ENCODE assay signal across 19 cellular contexts in genomic region chr12:52248541-52249035, GRCh38. TPM values are rescaled to one million over a fixed set of nuclear protein-coding genes. Genes with fewer than 3 reads are reported as not detected.
DNase-seq lines count a peak whose midpoint lies in the region; ATAC-seq and TF ChIP-seq lines count a peak whose summit lies in the region.
"Had no signal": no experiment of that assay in that cellular context is flagged by ENCODE, and none has a peak within 500 bp of the region (broad histone marks: within the 10 kb centered on the region; RNA-seq: fewer than 3 reads in every experiment).

No MANE protein-coding gene starts in this region.

- H3K4me2 ChIP-seq in osteoblast (ENCODE audit: insufficient read depth, low read length) = no peak overlapping the region

- DNase-seq in activated naive CD8-positive, alpha-beta T cell treated with anti-CD3 and anti-CD28 coated beads, Interleukin-2, amount 10 ng/mL, durations not matched to agents 7 days and 5 days = no peak
- DNase-seq in activated naive CD8-positive, alpha-beta T cell treated with anti-CD3 and anti-CD28 coated beads, Interleukin-2, amount 50 U/mL, for 24 hours = no peak
- DNase-seq in endodermal cell (peak; percentile 47), osteoblast (ENCODE audit: insufficient read length, low spot score, missing footprints) (peak; percentile 93), aorta (no peak), cerebellar nuclear complex (lab: John Stamatoyannopoulos, UW) (no peak)
- DNase-seq: activated T-cell treated with anti-CD3 and anti-CD28 coated beads for 4 hours; colonic mucosa; GDM1; kidney glomerular epithelial cell; natural killer cell; NCI-H1436 treated with DMSO at 0.1 percent for 48 hours; NCI-H345; stimulated activated CD4-positive, alpha-beta T cell treated with anti-CD3 and anti-CD28 coated beads, Interleukin-4, amount 100 ng/mL, for 24 hours had no signal

- no peaks in the 10 kb centered on the region for H3K9me3 ChIP-seq in endodermal cell (ENCODE audit: control insufficient read depth, low read length)
- H3K9me3 ChIP-seq in osteoblast (ENCODE audit: low read depth, low read length) = no peaks in the 10 kb centered on the region
- H3K9me3 ChIP-seq in aorta (ENCODE audit: control insufficient read depth, low read length) = no peaks in the 10 kb centered on the region
- H3K9me3 ChIP-seq: colonic mucosa, heart left ventricle had no signal

- H2AFZ ChIP-seq in osteoblast (ENCODE audit: low read length) = peak overlapping the region; percentile 28

- no peaks in the 10 kb centered on the region for H4K20me1 ChIP-seq in osteoblast (ENCODE audit: insufficient read depth, low read length)

- H3K27ac ChIP-seq in endodermal cell (ENCODE audit: low read depth, low read length) (no peak overlapping the region), osteoblast (ENCODE audit: low read depth, low read length) (no peak overlapping the region), aorta (ENCODE audit: low read depth in 1 of 2, low read length in 2 of 2) (peak overlapping the region; percentile 16 to 73)
- H3K27ac ChIP-seq: colonic mucosa had no signal

- no peak overlapping the region for H3K4me3 Mint-ChIP-seq in activated naive CD8-positive, alpha-beta T cell treated with anti-CD3 and anti-CD28 coated beads, Interleukin-2, amount 10 ng/mL, durations not matched to agents 7 days and 5 days
- no peak overlapping the region for H3K4me3 Mint-ChIP-seq in activated naive CD8-positive, alpha-beta T cell treated with anti-CD3 and anti-CD28 coated beads, Interleukin-2, amount 50 U/mL, for 24 hours
- H3K4me3 Mint-ChIP-seq in endodermal cell = no peak overlapping the region
- H3K4me3 Mint-ChIP-seq: IgD-negative memory B cell, natural killer cell had no signal

- H3K36me3 Mint-ChIP-seq in activated naive CD8-positive, alpha-beta T cell treated with anti-CD3 and anti-CD28 coated beads, Interleukin-2, amount 10 ng/mL, durations not matched to agents 7 days and 5 days = peaks cover 15% of the 10 kb centered on the region
- no peaks in the 10 kb centered on the region for H3K36me3 Mint-ChIP-seq in activated naive CD8-positive, alpha-beta T cell treated with anti-CD3 and anti-CD28 coated beads, Interleukin-2, amount 50 U/mL, for 24 hours (ENCODE audit: low read depth)
- H3K36me3 Mint-ChIP-seq in endodermal cell (ENCODE audit: low read depth) = no peaks in the 10 kb centered on the region
- H3K36me3 Mint-ChIP-seq: IgD-negative memory B cell, natural killer cell had no signal

- H3K4me1 ChIP-seq in endodermal cell (ENCODE audit: control insufficient read depth, insufficient read depth, low read length) = peaks cover 4% of the 10 kb centered on the region
- peaks cover 38% of the 10 kb centered on the region for H3K4me1 ChIP-seq in osteoblast (ENCODE audit: insufficient read depth, low read length)
- H3K4me1 ChIP-seq in aorta (ENCODE audit: control insufficient read depth in 1 of 2, insufficient read depth in 2 of 2, low read length in 2 of 2) = no peaks in the 10 kb centered on the region

- intact Hi-C loops in aorta (cut with DNase I) = no loop called here

- no peak for ATAC-seq in activated naive CD8-positive, alpha-beta T cell treated with anti-CD3 and anti-CD28 coated beads, Interleukin-2, amount 10 ng/mL, durations not matched to agents 7 days and 5 days (ENCODE audit: low read depth)
- ATAC-seq in activated naive CD8-positive, alpha-beta T cell treated with anti-CD3 and anti-CD28 coated beads, Interleukin-2, amount 50 U/mL, for 24 hours = no peak
- ATAC-seq in aorta (ENCODE audit: low FRiP score) (no peak), HG03565 (IDR thresholded peaks at IDR 0.05; ENCODE audit: unreplicated experiment) (no peak), GM21423 (IDR thresholded peaks at IDR 0.05; ENCODE audit: unreplicated experiment) (no peak)
- ATAC-seq: natural killer cell, sciatic nerve had no signal

- no peak overlapping the region for H3K4me3 ChIP-seq in endodermal cell (ENCODE audit: low read length)
- no peak overlapping the region for H3K4me3 ChIP-seq in osteoblast (ENCODE audit: insufficient read depth, low read length)
- no peak overlapping the region for H3K4me3 ChIP-seq in aorta (ENCODE audit: low read length in 2 of 2)
- H3K4me3 ChIP-seq: colonic mucosa, heart left ventricle had no signal

- H3K27me3 Mint-ChIP-seq in activated naive CD8-positive, alpha-beta T cell treated with anti-CD3 and anti-CD28 coated beads, Interleukin-2, amount 10 ng/mL, durations not matched to agents 7 days and 5 days = peaks cover 10% of the 10 kb centered on the region
- H3K27me3 Mint-ChIP-seq in activated naive CD8-positive, alpha-beta T cell treated with anti-CD3 and anti-CD28 coated beads, Interleukin-2, amount 50 U/mL, for 24 hours = peaks cover 26% of the 10 kb centered on the region
- peaks cover 55% of the 10 kb centered on the region for H3K27me3 Mint-ChIP-seq in endodermal cell (ENCODE audit: insufficient read depth)

- H3K9me3 Mint-ChIP-seq in activated naive CD8-positive, alpha-beta T cell treated with anti-CD3 and anti-CD28 coated beads, Interleukin-2, amount 10 ng/mL, durations not matched to agents 7 days and 5 days = no peaks in the 10 kb centered on the region
- H3K9me3 Mint-ChIP-seq in activated naive CD8-positive, alpha-beta T cell treated with anti-CD3 and anti-CD28 coated beads, Interleukin-2, amount 50 U/mL, for 24 hours = no peaks in the 10 kb centered on the region
- no peaks in the 10 kb centered on the region for H3K9me3 Mint-ChIP-seq in endodermal cell
- H3K9me3 Mint-ChIP-seq: natural killer cell had no signal

- no peaks in the 10 kb centered on the region for H3K79me2 ChIP-seq in osteoblast (ENCODE audit: insufficient read depth, low read length)

- no peaks in the 10 kb centered on the region for H3K36me3 ChIP-seq in endodermal cell (ENCODE audit: control insufficient read depth, insufficient read depth, low read length)
- H3K36me3 ChIP-seq in osteoblast (ENCODE audit: insufficient read depth, low read length) = no peaks in the 10 kb centered on the region
- H3K36me3 ChIP-seq in aorta (ENCODE audit: control insufficient read depth in 1 of 2, insufficient read depth in 2 of 2, low read length in 1 of 2) = no peaks in the 10 kb centered on the region
- H3K36me3 ChIP-seq: colonic mucosa, heart left ventricle had no signal

- POLR2A ChIA-PET in activated naive CD8-positive, alpha-beta T cell treated with anti-CD3 and anti-CD28 coated beads, Interleukin-2, amount 10 ng/mL, durations not matched to agents 7 days and 5 days (lab: Charles Lee) = no interaction called here

- TF ChIP-seq CTCF in endodermal cell (conservative IDR thresholded peaks at IDR 0.05) (no peak), osteoblast (IDR thresholded peaks at IDR 0.05; ENCODE audit: extremely low read depth, low read depth, low read length) (no peak)

- no peak overlapping the region for H3K9ac ChIP-seq in endodermal cell (ENCODE audit: extremely low read depth, low read length, poor library complexity, severe bottlenecking)

- peaks cover 38% of the 10 kb centered on the region for H3K27me3 ChIP-seq in endodermal cell (ENCODE audit: control insufficient read depth, insufficient read depth, low read length, poor library complexity, severe bottlenecking)
- H3K27me3 ChIP-seq in osteoblast (ENCODE audit: insufficient read depth, low read length) = no peaks in the 10 kb centered on the region
- H3K27me3 ChIP-seq in aorta (ENCODE audit: control insufficient read depth in 1 of 2, insufficient read depth in 2 of 2, low read length in 1 of 2) = no peaks in the 10 kb centered on the region
- H3K27me3 ChIP-seq: colonic mucosa had no signal

- 91 to 96% methylated on average over 11 to 13 of the region's 13 CpGs for WGBS in endodermal cell (ENCODE audit: insufficient coverage in 1 of 2, insufficient read length in 1 of 2), 2 experiments
- 82 to 83% methylated on average over 13 of the region's 13 CpGs for WGBS in aorta, 2 donors

- peaks cover 76% of the 10 kb centered on the region for H3K4me1 Mint-ChIP-seq in activated naive CD8-positive, alpha-beta T cell treated with anti-CD3 and anti-CD28 coated beads, Interleukin-2, amount 10 ng/mL, durations not matched to agents 7 days and 5 days
- peaks cover 50% of the 10 kb centered on the region for H3K4me1 Mint-ChIP-seq in activated naive CD8-positive, alpha-beta T cell treated with anti-CD3 and anti-CD28 coated beads, Interleukin-2, amount 50 U/mL, for 24 hours
- H3K4me1 Mint-ChIP-seq in endodermal cell = peaks cover 19% of the 10 kb centered on the region

- H3K27ac Mint-ChIP-seq in activated naive CD8-positive, alpha-beta T cell treated with anti-CD3 and anti-CD28 coated beads, Interleukin-2, amount 10 ng/mL, durations not matched to agents 7 days and 5 days = peak overlapping the region; percentile 76
- no peak overlapping the region for H3K27ac Mint-ChIP-seq in activated naive CD8-positive, alpha-beta T cell treated with anti-CD3 and anti-CD28 coated beads, Interleukin-2, amount 50 U/mL, for 24 hours
- no peak overlapping the region for H3K27ac Mint-ChIP-seq in endodermal cell
- H3K27ac Mint-ChIP-seq: IgD-negative memory B cell had no signal

RNA-seq across cellular contexts. Expression of gene KRT7, which starts 15.5 kb away (rescaled TPM):
- total RNA-seq in activated naive CD8-positive, alpha-beta T cell treated with anti-CD3 and anti-CD28 coated beads, Interleukin-2, amount 10 ng/mL, durations not matched to agents 7 days and 5 days = 1 to 10 TPM; 8.5 to 8.9 TPM
- 1 to 10 TPM in 1 of 2 donors, not detected in 1; 1.5 TPM for total RNA-seq in endodermal cell
- polyA plus RNA-seq in endodermal cell (2013, experiment 1 of 2) = 1.6 TPM
- polyA plus RNA-seq in endodermal cell (2013, experiment 2 of 2) = 0.37 TPM
- 20.9 and 27.9 TPM in 2 replicates for total RNA-seq in osteoblast
- 10 to 100 TPM in 1 of 2 donors, 1 to 10 TPM in 1; 8.7 to 17.3 TPM for total RNA-seq in aorta
- 100 to 1,000 TPM in 1 of 2 donors, 10 to 100 TPM in 1; 82.6 to 110 TPM for polyA plus RNA-seq in aorta
- polyA plus RNA-seq: IgD-negative memory B cell had no signal

RNA-seq across cellular contexts. Expression of gene KRT86, which starts 25.9 kb away (rescaled TPM):
- under 1 TPM in 1 of 2 experiments, not detected in 1; 0.14 TPM for total RNA-seq in activated naive CD8-positive, alpha-beta T cell treated with anti-CD3 and anti-CD28 coated beads, Interleukin-2, amount 10 ng/mL, durations not matched to agents 7 days and 5 days
- total RNA-seq in endodermal cell (not detected), osteoblast (under 0.01 and 0.36 TPM in 2 replicates), aorta (under 1 TPM; 0.39 to 0.45 TPM)
- polyA plus RNA-seq in endodermal cell (2013, experiment 1 of 2) = not detected
- polyA plus RNA-seq in endodermal cell (2013, experiment 2 of 2) = not detected
- 1 to 10 TPM; 2.1 to 3.2 TPM for polyA plus RNA-seq in aorta
- total RNA-seq: heart left ventricle had no signal
- polyA plus RNA-seq: heart left ventricle, IgD-negative memory B cell had no signal

RNA-seq across cellular contexts. Expression of gene KRT81, which starts 42.7 kb away (rescaled TPM):
- total RNA-seq in activated naive CD8-positive, alpha-beta T cell treated with anti-CD3 and anti-CD28 coated beads, Interleukin-2, amount 10 ng/mL, durations not matched to agents 7 days and 5 days = not detected
- total RNA-seq in endodermal cell (not detected), osteoblast (0.29 TPM in 1 of 2 replicates, not detected in the other), aorta (under 1 TPM in 1 of 2 donors, not detected in 1; 0.45 TPM)
- not detected for polyA plus RNA-seq in endodermal cell (2013, experiment 1 of 2)
- not detected for polyA plus RNA-seq in endodermal cell (2013, experiment 2 of 2)
- 1 to 10 TPM in 1 of 2 donors, not detected in 1; 2.9 TPM for polyA plus RNA-seq in aorta
- total RNA-seq: heart left ventricle, sciatic nerve had no signal
- polyA plus RNA-seq: heart left ventricle, IgD-negative memory B cell had no signal

RNA-seq across cellular contexts. Expression of gene KRT80, which starts 56.8 kb away (rescaled TPM):
- not detected for total RNA-seq in activated naive CD8-positive, alpha-beta T cell treated with anti-CD3 and anti-CD28 coated beads, Interleukin-2, amount 10 ng/mL, durations not matched to agents 7 days and 5 days
- total RNA-seq in endodermal cell (under 1 TPM; 0.07 to 0.09 TPM), osteoblast (0.59 and 0.72 TPM in 2 replicates), aorta (under 1 TPM; 0.12 to 0.71 TPM)
- 0.11 TPM for polyA plus RNA-seq in endodermal cell (2013, experiment 1 of 2)
- polyA plus RNA-seq in endodermal cell (2013, experiment 2 of 2) = 0.08 TPM
- under 1 TPM in 1 of 2 donors, not detected in 1; 0.20 TPM for polyA plus RNA-seq in aorta
- total RNA-seq: natural killer cell had no signal
- polyA plus RNA-seq: IgD-negative memory B cell had no signal

Comparison
In these comparisons a context has a peak if more than half of its experiments do, and no peak if none do; other contexts are left out.
1. DNase-seq: peak in endodermal cell (single experiment) and osteoblast (single experiment); none in activated naive CD8-positive, alpha-beta T cell treated with anti-CD3 and anti-CD28 coated beads, Interleukin-2, amount 10 ng/mL, durations not matched to agents 7 days and 5 days (single experiment), activated naive CD8-positive, alpha-beta T cell treated with anti-CD3 and anti-CD28 coated beads, Interleukin-2, amount 50 U/mL, for 24 hours (single experiment), aorta (0 of 2) and cerebellar nuclear complex (0 of 2).
2. H3K27ac ChIP-seq: peak in aorta (2 of 2); none in endodermal cell (single experiment) and osteoblast (single experiment).